ENCODE assay signal across 9 cellular contexts in the genomic region with DNA sequence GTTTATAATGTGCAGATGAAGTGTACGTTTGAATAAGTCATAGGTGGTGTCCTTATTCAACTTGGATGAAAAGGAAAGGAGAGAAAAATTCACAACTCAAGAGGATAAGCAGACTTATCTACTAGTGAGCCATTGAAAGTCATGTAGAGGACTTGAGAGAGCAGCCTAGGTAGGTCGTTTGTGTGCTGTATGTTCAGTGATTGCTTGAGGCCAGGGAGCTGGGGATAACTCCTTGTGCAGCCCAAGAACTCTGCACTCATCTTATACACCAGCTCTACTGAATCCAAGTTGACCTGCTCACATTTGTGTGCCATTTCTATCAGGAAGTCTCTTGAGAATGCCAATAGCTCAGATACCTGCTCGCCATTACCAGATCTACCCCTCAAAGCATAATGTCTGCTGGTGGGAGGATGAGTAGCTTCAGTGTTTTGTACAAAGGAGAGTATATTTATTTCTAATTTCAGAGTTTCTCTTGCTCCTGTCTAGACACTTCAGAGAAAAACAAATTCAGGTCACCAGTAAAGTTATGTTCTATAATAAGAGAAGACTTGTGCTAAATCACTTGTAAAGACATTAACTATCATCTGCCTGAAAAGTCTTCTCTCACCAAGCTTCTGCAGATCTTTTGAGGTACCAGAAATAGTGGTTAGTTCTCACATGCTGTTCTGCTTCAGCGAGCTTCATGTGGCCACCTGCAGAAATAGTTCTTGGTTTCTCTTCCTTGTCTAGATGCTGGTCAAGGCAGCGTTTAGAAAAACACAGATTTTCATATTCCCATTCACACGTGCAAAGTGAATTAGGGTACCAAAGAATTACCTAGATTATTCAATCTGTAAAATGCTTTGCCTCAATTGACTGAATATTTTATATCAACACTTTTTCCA. TPM values are rescaled to one million over a fixed set of nuclear protein-coding genes. Genes with fewer than 3 reads are reported as not detected.
DNase-seq lines count a peak whose midpoint lies in the region; ATAC-seq lines count a peak whose summit lies in the region.
"Had no signal": no experiment of that assay in that cellular context is flagged by ENCODE, and none has a peak within 500 bp of the region (broad histone marks: within the 10 kb centered on the region; RNA-seq: fewer than 3 reads in every experiment).

No MANE protein-coding gene starts in this region.

- peaks cover 65% of the 10 kb centered on the region for H3K4me1 Mint-ChIP-seq in activated naive CD4-positive, alpha-beta T cell treated with anti-CD3 and anti-CD28 coated beads for 36 hours (ENCODE audit: low read depth)
- H3K4me1 Mint-ChIP-seq in activated naive CD4-positive, alpha-beta T cell treated with anti-CD3 and anti-CD28 coated beads, Interleukin-2, amount 10 ng/mL, durations not matched to agents 7 days and 5 days: peaks cover 39% of the 10 kb centered on the region
- H3K4me1 Mint-ChIP-seq in stimulated activated effector memory CD8-positive, alpha-beta T cell treated with anti-CD3 and anti-CD28 coated beads, Interleukin-12 subunit alpha, Interleukin-12 subunit beta, amount 100 ng/mL, for 72 hours: peaks cover 52% of the 10 kb centered on the region
- H3K4me1 Mint-ChIP-seq in activated CD8-positive, alpha-beta memory T cell treated with anti-CD3 and anti-CD28 coated beads, Interleukin-2, amount 10 ng/mL, durations not matched to agents 7 days and 5 days: peaks cover 23% of the 10 kb centered on the region

- ATAC-seq in HG02623 (IDR thresholded peaks at IDR 0.05; ENCODE audit: unreplicated experiment): peak; percentile 93
- peak; percentile 95 for ATAC-seq in HG03575 (IDR thresholded peaks at IDR 0.05; ENCODE audit: extremely low read depth, insufficient number of reproducible peaks, low FRiP score, unreplicated experiment)
- ATAC-seq in stimulated activated effector memory CD8-positive, alpha-beta T cell treated with anti-CD3 and anti-CD28 coated beads, Interleukin-12 subunit alpha, Interleukin-12 subunit beta, amount 100 ng/mL, for 72 hours: no peak
- ATAC-seq in activated CD8-positive, alpha-beta memory T cell treated with anti-CD3 and anti-CD28 coated beads, Interleukin-2, amount 10 ng/mL, durations not matched to agents 7 days and 5 days: no peak

- H3K27ac Mint-ChIP-seq in activated naive CD4-positive, alpha-beta T cell treated with anti-CD3 and anti-CD28 coated beads for 36 hours: peak overlapping the region; percentile 55
- H3K27ac Mint-ChIP-seq in activated naive CD4-positive, alpha-beta T cell treated with anti-CD3 and anti-CD28 coated beads, Interleukin-2, amount 10 ng/mL, durations not matched to agents 7 days and 5 days: no peak overlapping the region
- H3K27ac Mint-ChIP-seq in stimulated activated effector memory CD8-positive, alpha-beta T cell treated with anti-CD3 and anti-CD28 coated beads, Interleukin-12 subunit alpha, Interleukin-12 subunit beta, amount 100 ng/mL, for 72 hours: peak overlapping the region; percentile 1
- no peak overlapping the region for H3K27ac Mint-ChIP-seq in activated CD8-positive, alpha-beta memory T cell treated with anti-CD3 and anti-CD28 coated beads, Interleukin-2, amount 10 ng/mL, durations not matched to agents 7 days and 5 days

- CTCF ChIA-PET in activated naive CD4-positive, alpha-beta T cell treated with anti-CD3 and anti-CD28 coated beads for 36 hours (lab: Charles Lee): interaction anchor here (0.6 to 3.6 kb wide), 8 partner anchors 9 to 182 kb away, joined by 3 to 25 read pairs (median 3); no protein-coding TSS in a partner anchor
- CTCF ChIA-PET in activated naive CD4-positive, alpha-beta T cell treated with anti-CD3 and anti-CD28 coated beads, Interleukin-2, amount 10 ng/mL, durations not matched to agents 7 days and 5 days (lab: Charles Lee): interaction anchor here (0.6 to 2.3 kb wide), 7 partner anchors 9 to 118 kb away, joined by 3 to 10 read pairs (median 3); no protein-coding TSS in a partner anchor
- CTCF ChIA-PET in activated CD8-positive, alpha-beta memory T cell treated with anti-CD3 and anti-CD28 coated beads, Interleukin-2, amount 10 ng/mL, durations not matched to agents 7 days and 5 days (lab: Charles Lee): interaction anchor here (0.9 to 2.2 kb wide), 4 partner anchors 9 to 324 kb away, joined by 3 to 11 read pairs (median 6); no protein-coding TSS in a partner anchor

- H3K27me3 Mint-ChIP-seq in activated naive CD4-positive, alpha-beta T cell treated with anti-CD3 and anti-CD28 coated beads for 36 hours (ENCODE audit: low read depth): no peaks in the 10 kb centered on the region
- no peaks in the 10 kb centered on the region for H3K27me3 Mint-ChIP-seq in activated naive CD4-positive, alpha-beta T cell treated with anti-CD3 and anti-CD28 coated beads, Interleukin-2, amount 10 ng/mL, durations not matched to agents 7 days and 5 days
- H3K27me3 Mint-ChIP-seq in activated CD8-positive, alpha-beta memory T cell treated with anti-CD3 and anti-CD28 coated beads, Interleukin-2, amount 10 ng/mL, durations not matched to agents 7 days and 5 days: no peaks in the 10 kb centered on the region

- peaks cover 14% of the 10 kb centered on the region for H3K36me3 Mint-ChIP-seq in activated naive CD4-positive, alpha-beta T cell treated with anti-CD3 and anti-CD28 coated beads for 36 hours (ENCODE audit: low read depth)
- peaks cover 16% of the 10 kb centered on the region for H3K36me3 Mint-ChIP-seq in activated naive CD4-positive, alpha-beta T cell treated with anti-CD3 and anti-CD28 coated beads, Interleukin-2, amount 10 ng/mL, durations not matched to agents 7 days and 5 days
- H3K36me3 Mint-ChIP-seq in stimulated activated effector memory CD8-positive, alpha-beta T cell treated with anti-CD3 and anti-CD28 coated beads, Interleukin-12 subunit alpha, Interleukin-12 subunit beta, amount 100 ng/mL, for 72 hours: peaks cover 23% of the 10 kb centered on the region
- H3K36me3 Mint-ChIP-seq in activated CD8-positive, alpha-beta memory T cell treated with anti-CD3 and anti-CD28 coated beads, Interleukin-2, amount 10 ng/mL, durations not matched to agents 7 days and 5 days: peaks cover 9% of the 10 kb centered on the region

- no peak for DNase-seq in activated naive CD4-positive, alpha-beta T cell treated with anti-CD3 and anti-CD28 coated beads for 36 hours
- no peak for DNase-seq in activated naive CD4-positive, alpha-beta T cell treated with anti-CD3 and anti-CD28 coated beads, Interleukin-2, amount 10 ng/mL, durations not matched to agents 7 days and 5 days
- no peak for DNase-seq in stimulated activated effector memory CD8-positive, alpha-beta T cell treated with anti-CD3 and anti-CD28 coated beads, Interleukin-12 subunit alpha, Interleukin-12 subunit beta, amount 100 ng/mL, for 72 hours (ENCODE audit: low spot score in 2 of 2)
- DNase-seq in effector CD4-positive, alpha-beta T cell: no peak
- no peak for DNase-seq in activated CD8-positive, alpha-beta memory T cell treated with anti-CD3 and anti-CD28 coated beads, Interleukin-2, amount 10 ng/mL, durations not matched to agents 7 days and 5 days
- DNase-seq in NCI-H2081 treated with DMSO at 0.1 percent for 48 hours (lab: John Stamatoyannopoulos, UW): no peak
- DNase-seq: NCI-H226 had no signal

- H3K4me3 Mint-ChIP-seq in activated naive CD4-positive, alpha-beta T cell treated with anti-CD3 and anti-CD28 coated beads for 36 hours: peak overlapping the region; percentile 5
- H3K4me3 Mint-ChIP-seq in activated naive CD4-positive, alpha-beta T cell treated with anti-CD3 and anti-CD28 coated beads, Interleukin-2, amount 10 ng/mL, durations not matched to agents 7 days and 5 days: no peak overlapping the region
- H3K4me3 Mint-ChIP-seq in stimulated activated effector memory CD8-positive, alpha-beta T cell treated with anti-CD3 and anti-CD28 coated beads, Interleukin-12 subunit alpha, Interleukin-12 subunit beta, amount 100 ng/mL, for 72 hours: peak overlapping the region; percentile 0
- H3K4me3 Mint-ChIP-seq in activated CD8-positive, alpha-beta memory T cell treated with anti-CD3 and anti-CD28 coated beads, Interleukin-2, amount 10 ng/mL, durations not matched to agents 7 days and 5 days: no peak overlapping the region

- intact Hi-C loops in activated naive CD4-positive, alpha-beta T cell treated with anti-CD3 and anti-CD28 coated beads for 36 hours (cut with micrococcal nuclease): no loop called here

- no peaks in the 10 kb centered on the region for H3K9me3 Mint-ChIP-seq in activated naive CD4-positive, alpha-beta T cell treated with anti-CD3 and anti-CD28 coated beads for 36 hours
- no peaks in the 10 kb centered on the region for H3K9me3 Mint-ChIP-seq in activated naive CD4-positive, alpha-beta T cell treated with anti-CD3 and anti-CD28 coated beads, Interleukin-2, amount 10 ng/mL, durations not matched to agents 7 days and 5 days
- H3K9me3 Mint-ChIP-seq in stimulated activated effector memory CD8-positive, alpha-beta T cell treated with anti-CD3 and anti-CD28 coated beads, Interleukin-12 subunit alpha, Interleukin-12 subunit beta, amount 100 ng/mL, for 72 hours: no peaks in the 10 kb centered on the region
- no peaks in the 10 kb centered on the region for H3K9me3 Mint-ChIP-seq in activated CD8-positive, alpha-beta memory T cell treated with anti-CD3 and anti-CD28 coated beads, Interleukin-2, amount 10 ng/mL, durations not matched to agents 7 days and 5 days (ENCODE audit: low read depth)

RNA-seq across cellular contexts. Expression of gene S1PR1, which starts 10.8 kb away (rescaled TPM):
- total RNA-seq in activated naive CD4-positive, alpha-beta T cell treated with anti-CD3 and anti-CD28 coated beads for 36 hours: 100 to 1,000 TPM; 129 to 131 TPM
- total RNA-seq in activated CD8-positive, alpha-beta memory T cell treated with anti-CD3 and anti-CD28 coated beads, Interleukin-2, amount 10 ng/mL, durations not matched to agents 7 days and 5 days: 10 to 100 TPM; 56.0 to 68.2 TPM

Comparison
In these comparisons a context has a peak if more than half of its experiments do, and no peak if none do; other contexts are left out.
1. H3K27ac Mint-ChIP-seq: peak in activated naive CD4-positive, alpha-beta T cell treated with anti-CD3 and anti-CD28 coated beads for 36 hours (single experiment) and stimulated activated effector memory CD8-positive, alpha-beta T cell treated with anti-CD3 and anti-CD28 coated beads, Interleukin-12 subunit alpha, Interleukin-12 subunit beta, amount 100 ng/mL, for 72 hours (single experiment); none in activated naive CD4-positive, alpha-beta T cell treated with anti-CD3 and anti-CD28 coated beads, Interleukin-2, amount 10 ng/mL, durations not matched to agents 7 days and 5 days (single experiment) and activated CD8-positive, alpha-beta memory T cell treated with anti-CD3 and anti-CD28 coated beads, Interleukin-2, amount 10 ng/mL, durations not matched to agents 7 days and 5 days (single experiment).
2. H3K4me3 Mint-ChIP-seq: peak in activated naive CD4-positive, alpha-beta T cell treated with anti-CD3 and anti-CD28 coated beads for 36 hours (single experiment) and stimulated activated effector memory CD8-positive, alpha-beta T cell treated with anti-CD3 and anti-CD28 coated beads, Interleukin-12 subunit alpha, Interleukin-12 subunit beta, amount 100 ng/mL, for 72 hours (single experiment); none in activated naive CD4-positive, alpha-beta T cell treated with anti-CD3 and anti-CD28 coated beads, Interleukin-2, amount 10 ng/mL, durations not matched to agents 7 days and 5 days (single experiment) and activated CD8-positive, alpha-beta memory T cell treated with anti-CD3 and anti-CD28 coated beads, Interleukin-2, amount 10 ng/mL, durations not matched to agents 7 days and 5 days (single experiment).
3. ATAC-seq: peak in HG02623 (single experiment) and HG03575 (single experiment); none in stimulated activated effector memory CD8-positive, alpha-beta T cell treated with anti-CD3 and anti-CD28 coated beads, Interleukin-12 subunit alpha, Interleukin-12 subunit beta, amount 100 ng/mL, for 72 hours (single experiment) and activated CD8-positive, alpha-beta memory T cell treated with anti-CD3 and anti-CD28 coated beads, Interleukin-2, amount 10 ng/mL, durations not matched to agents 7 days and 5 days (single experiment).